ENCODE assay signal across 20 cellular contexts in the genomic region with DNA sequence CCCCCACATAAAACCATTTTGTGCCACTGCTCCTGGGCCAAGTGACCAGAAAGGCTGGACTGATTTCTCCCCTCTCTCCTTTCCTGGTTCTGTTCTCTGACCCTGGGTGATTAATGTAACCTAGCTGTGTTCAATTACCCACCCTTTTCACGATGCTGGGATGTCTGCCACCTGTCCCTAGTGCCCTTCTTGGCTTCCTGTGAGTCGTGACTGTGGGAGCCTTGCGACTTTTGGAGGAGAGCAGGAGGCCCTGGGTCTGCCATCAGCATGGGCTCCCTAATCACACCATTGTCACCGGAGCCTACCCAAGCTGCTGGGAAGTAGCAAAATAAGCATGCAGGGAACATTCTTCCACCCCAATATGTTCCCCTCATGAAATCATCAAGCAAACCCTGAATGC. TPM values are rescaled to one million over a fixed set of nuclear protein-coding genes. Genes with fewer than 3 reads are reported as not detected.
A peak's percentile ranks its signal among the peaks of the same experiment; 100 is the strongest.
DNase-seq lines count a peak whose midpoint lies in the region; ATAC-seq and TF ChIP-seq lines count a peak whose summit lies in the region.
"Had no signal": no experiment of that assay in that cellular context is flagged by ENCODE, and none has a peak within 500 bp of the region (broad histone marks: within the 10 kb centered on the region; RNA-seq: fewer than 3 reads in every experiment).

No MANE protein-coding gene starts in this region.

- H3K36me3 Mint-ChIP-seq in activated naive CD8-positive, alpha-beta T cell treated with anti-CD3 and anti-CD28 coated beads, Interleukin-2, amount 50 U/mL, for 24 hours (ENCODE audit: low read depth) = peaks cover 36% of the 10 kb centered on the region
- peaks cover 57% of the 10 kb centered on the region for H3K36me3 Mint-ChIP-seq in activated naive CD8-positive, alpha-beta T cell treated with anti-CD3 and anti-CD28 coated beads for 36 hours
- peaks cover 50% of the 10 kb centered on the region for H3K36me3 Mint-ChIP-seq in effector memory CD8-positive, alpha-beta T cell (ENCODE audit: insufficient read depth)

- no peak overlapping the region for H3K27ac ChIP-seq in PC-3 (ENCODE audit: low read length)
- no peak overlapping the region for H3K27ac ChIP-seq in dorsolateral prefrontal cortex
- H3K27ac ChIP-seq: prostate gland, sigmoid colon had no signal

- H3K4me1 Mint-ChIP-seq in activated naive CD8-positive, alpha-beta T cell treated with anti-CD3 and anti-CD28 coated beads, Interleukin-2, amount 50 U/mL, for 24 hours = peaks cover 62% of the 10 kb centered on the region
- peaks cover 52% of the 10 kb centered on the region for H3K4me1 Mint-ChIP-seq in activated naive CD8-positive, alpha-beta T cell treated with anti-CD3 and anti-CD28 coated beads for 36 hours
- H3K4me1 Mint-ChIP-seq in effector memory CD8-positive, alpha-beta T cell (ENCODE audit: low read depth in 2 of 2) = peaks cover 35 to 47% of the 10 kb centered on the region in 2 donors

- BruUV-seq in PC-3 (replicated peaks; lab: Mats Ljungman, UMichigan) = no TSS peak

- ATAC-seq in activated naive CD8-positive, alpha-beta T cell treated with anti-CD3 and anti-CD28 coated beads, Interleukin-2, amount 50 U/mL, for 24 hours = no peak
- ATAC-seq in PC-3 (peak; percentile 27; the same call in 1 of the 2 replicates), Right ventricle myocardium superior (ENCODE audit: poor library complexity) (no peak)
- no peak for ATAC-seq in effector memory CD8-positive, alpha-beta T cell (replicated peaks)
- ATAC-seq: activated T-cell treated with anti-CD3 and anti-CD28 coated beads, Interleukin-2, amount 50 U/mL, for 4 hours; naive thymus-derived CD4-positive, alpha-beta T cell; WTC11 had no signal

- no peak overlapping the region for H3K9ac ChIP-seq in PC-3 (ENCODE audit: low read length)

- no peak overlapping the region for H3K4me2 ChIP-seq in PC-3 (ENCODE audit: low read length)

- H3K4me3 Mint-ChIP-seq in activated naive CD8-positive, alpha-beta T cell treated with anti-CD3 and anti-CD28 coated beads, Interleukin-2, amount 50 U/mL, for 24 hours = no peak overlapping the region
- H3K4me3 Mint-ChIP-seq in activated naive CD8-positive, alpha-beta T cell treated with anti-CD3 and anti-CD28 coated beads for 36 hours = no peak overlapping the region
- no peak overlapping the region for H3K4me3 Mint-ChIP-seq in effector memory CD8-positive, alpha-beta T cell
- H3K4me3 Mint-ChIP-seq: activated T-cell treated with anti-CD3 and anti-CD28 coated beads, Interleukin-2, amount 50 U/mL, for 4 hours; mesothelial cell of epicardium; naive thymus-derived CD4-positive, alpha-beta T cell; stimulated activated naive B cell treated with anti-CD40 and anti-IgM and Interleukin-4, amounts not matched to agents 10 μg/mL and 1 μg/mL and 100 μg/mL, for 72 hours; WTC11 had no signal

- no peaks in the 10 kb centered on the region for H4K20me1 ChIP-seq in PC-3 (ENCODE audit: low read length)

- H3K4me1 ChIP-seq in PC-3 (ENCODE audit: insufficient read depth, low read length) = no peaks in the 10 kb centered on the region
- H3K4me1 ChIP-seq: prostate gland, sigmoid colon had no signal

- TF ChIP-seq CTCF in PC-3 (conservative IDR thresholded peaks at IDR 0.05; ENCODE audit: low read depth, low read length) = no peak
- no peak for TF ChIP-seq CTCF in dorsolateral prefrontal cortex (IDR thresholded peaks at IDR 0.05 in 54 of 56, conservative IDR thresholded peaks at IDR 0.05 in 2 of 56; ENCODE audit: low read depth in 1 of 56, partially characterized antibody in 56 of 56)

- peaks cover 5% of the 10 kb centered on the region for H3K9me3 Mint-ChIP-seq in activated naive CD8-positive, alpha-beta T cell treated with anti-CD3 and anti-CD28 coated beads, Interleukin-2, amount 50 U/mL, for 24 hours
- peaks cover 2% of the 10 kb centered on the region for H3K9me3 Mint-ChIP-seq in activated naive CD8-positive, alpha-beta T cell treated with anti-CD3 and anti-CD28 coated beads for 36 hours
- peaks cover 0 to 2% of the 10 kb centered on the region in 2 donors for H3K9me3 Mint-ChIP-seq in effector memory CD8-positive, alpha-beta T cell

- POLR2A ChIA-PET in PC-3 (lab: Charles Lee; ENCODE audit: unreplicated experiment) = no interaction called here

- no peaks in the 10 kb centered on the region for H3K9me3 ChIP-seq in PC-3 (ENCODE audit: low read length)
- H3K9me3 ChIP-seq: prostate gland, sigmoid colon had no signal

- H3K36me3 ChIP-seq in PC-3 (ENCODE audit: low read depth, low read length) = no peaks in the 10 kb centered on the region
- H3K36me3 ChIP-seq: prostate gland, sigmoid colon had no signal

- no peak overlapping the region for H3K4me3 ChIP-seq in PC-3 (ENCODE audit: low read length)
- H3K4me3 ChIP-seq in dorsolateral prefrontal cortex = no peak overlapping the region
- H3K4me3 ChIP-seq: prostate gland, sigmoid colon had no signal

- intact Hi-C loops in PC-3 (cut with micrococcal nuclease) = no loop called here
- intact Hi-C loops in Right ventricle myocardium superior (cut with DNase I) = no loop called here
- intact Hi-C loops in dorsolateral prefrontal cortex (cut with DNase I) = no loop called here

- CTCF ChIA-PET in PC-3 (lab: Charles Lee) = no interaction called here

- H3K27ac Mint-ChIP-seq in activated naive CD8-positive, alpha-beta T cell treated with anti-CD3 and anti-CD28 coated beads, Interleukin-2, amount 50 U/mL, for 24 hours = peak overlapping the region; percentile 20
- H3K27ac Mint-ChIP-seq in activated naive CD8-positive, alpha-beta T cell treated with anti-CD3 and anti-CD28 coated beads for 36 hours = no peak overlapping the region
- peak overlapping the region; percentile 62 to 75 for H3K27ac Mint-ChIP-seq in effector memory CD8-positive, alpha-beta T cell
- H3K27ac Mint-ChIP-seq: mesothelial cell of epicardium; stimulated activated naive B cell treated with anti-CD40 and anti-IgM and Interleukin-4, amounts not matched to agents 10 μg/mL and 1 μg/mL and 100 μg/mL, for 72 hours; WTC11 had no signal

- no peaks in the 10 kb centered on the region for H3K27me3 ChIP-seq in PC-3 (ENCODE audit: low read length)
- no peaks in the 10 kb centered on the region for H3K27me3 ChIP-seq in dorsolateral prefrontal cortex
- H3K27me3 ChIP-seq: sigmoid colon had no signal

- H2AFZ ChIP-seq in PC-3 (ENCODE audit: low read length) = no peak overlapping the region

- H3K9me2 ChIP-seq in PC-3 (replicated peaks; ENCODE audit: low read length) = no peaks in the 10 kb centered on the region

- no peaks in the 10 kb centered on the region for H3K27me3 Mint-ChIP-seq in activated naive CD8-positive, alpha-beta T cell treated with anti-CD3 and anti-CD28 coated beads, Interleukin-2, amount 50 U/mL, for 24 hours
- no peaks in the 10 kb centered on the region for H3K27me3 Mint-ChIP-seq in activated naive CD8-positive, alpha-beta T cell treated with anti-CD3 and anti-CD28 coated beads for 36 hours
- no peaks in the 10 kb centered on the region for H3K27me3 Mint-ChIP-seq in effector memory CD8-positive, alpha-beta T cell
- H3K27me3 Mint-ChIP-seq: naive thymus-derived CD4-positive, alpha-beta T cell; stimulated activated naive B cell treated with anti-CD40 and anti-IgM and Interleukin-4, amounts not matched to agents 10 μg/mL and 1 μg/mL and 100 μg/mL, for 72 hours had no signal

- no peaks in the 10 kb centered on the region for H3F3A ChIP-seq in PC-3 (ENCODE audit: low read length, unreplicated experiment)

- peak; percentile 14 for DNase-seq in activated naive CD8-positive, alpha-beta T cell treated with anti-CD3 and anti-CD28 coated beads, Interleukin-2, amount 50 U/mL, for 24 hours
- no peak for DNase-seq in activated naive CD8-positive, alpha-beta T cell treated with anti-CD3 and anti-CD28 coated beads for 36 hours
- DNase-seq in PC-3 (peak; percentile 18), HUDEP-2 (lab: John Stamatoyannopoulos, UW; ENCODE audit: unreplicated experiment in 76 of 76) (no peak), Right ventricle myocardium superior (no peak), dorsolateral prefrontal cortex (no peak)
- DNase-seq in effector memory CD8-positive, alpha-beta T cell = no peak
- DNase-seq: activated T-cell treated with anti-CD3 and anti-CD28 coated beads, Interleukin-2, amount 50 U/mL, for 4 hours; C1 segment of cervical spinal cord; kidney; naive thymus-derived CD4-positive, alpha-beta T cell; NCI-H1436 treated with DMSO at 0.1 percent for 48 hours; NCI-H446; NCI-H82; sigmoid colon; stimulated activated CD4-positive, alpha-beta T cell treated with anti-CD3 and anti-CD28 coated beads, Interleukin-4, amount 100 ng/mL, for 4 hours; stimulated activated naive B cell treated with anti-CD40 and anti-IgM and Interleukin-4, amounts not matched to agents 10 μg/mL and 1 μg/mL and 100 μg/mL, for 72 hours had no signal

- H3K79me2 ChIP-seq in PC-3 (ENCODE audit: low read length) = no peaks in the 10 kb centered on the region

RNA-seq across cellular contexts. Expression of gene SRSF7, which starts 38.3 kb away (rescaled TPM):
- total RNA-seq in activated naive CD8-positive, alpha-beta T cell treated with anti-CD3 and anti-CD28 coated beads for 36 hours = 100 to 1,000 TPM; 381 to 392 TPM
- total RNA-seq in PC-3 (2014; rRNA removed) (148 and 160 TPM in 2 replicates), Right ventricle myocardium superior (45.9 TPM), dorsolateral prefrontal cortex (100 to 1,000 TPM in 28 of 120 experiments, 10 to 100 TPM in 92; 66.9 to 135 (median 93.8) TPM)

RNA-seq across cellular contexts. Expression of gene GALM, which starts 47.0 kb away (rescaled TPM):
- 10 to 100 TPM; 42.0 to 42.2 TPM for total RNA-seq in activated naive CD8-positive, alpha-beta T cell treated with anti-CD3 and anti-CD28 coated beads for 36 hours
- total RNA-seq in PC-3 (2014; rRNA removed) (22.7 and 26.4 TPM in 2 replicates), Right ventricle myocardium superior (14.7 TPM), dorsolateral prefrontal cortex (10 to 100 TPM in 3 of 120 experiments, 1 to 10 TPM in 117; 2.0 to 13.3 (median 4.5) TPM)

Comparison
In these comparisons a context has a peak if more than half of its experiments do, and no peak if none do; other contexts are left out.
1. DNase-seq: peak in activated naive CD8-positive, alpha-beta T cell treated with anti-CD3 and anti-CD28 coated beads, Interleukin-2, amount 50 U/mL, for 24 hours (single experiment) and PC-3 (single experiment); none in activated naive CD8-positive, alpha-beta T cell treated with anti-CD3 and anti-CD28 coated beads for 36 hours (single experiment), effector memory CD8-positive, alpha-beta T cell (0 of 3), HUDEP-2 (0 of 76), Right ventricle myocardium superior (single experiment) and dorsolateral prefrontal cortex (0 of 10).